ENCODE assay signal across 11 cellular contexts in the genomic region with DNA sequence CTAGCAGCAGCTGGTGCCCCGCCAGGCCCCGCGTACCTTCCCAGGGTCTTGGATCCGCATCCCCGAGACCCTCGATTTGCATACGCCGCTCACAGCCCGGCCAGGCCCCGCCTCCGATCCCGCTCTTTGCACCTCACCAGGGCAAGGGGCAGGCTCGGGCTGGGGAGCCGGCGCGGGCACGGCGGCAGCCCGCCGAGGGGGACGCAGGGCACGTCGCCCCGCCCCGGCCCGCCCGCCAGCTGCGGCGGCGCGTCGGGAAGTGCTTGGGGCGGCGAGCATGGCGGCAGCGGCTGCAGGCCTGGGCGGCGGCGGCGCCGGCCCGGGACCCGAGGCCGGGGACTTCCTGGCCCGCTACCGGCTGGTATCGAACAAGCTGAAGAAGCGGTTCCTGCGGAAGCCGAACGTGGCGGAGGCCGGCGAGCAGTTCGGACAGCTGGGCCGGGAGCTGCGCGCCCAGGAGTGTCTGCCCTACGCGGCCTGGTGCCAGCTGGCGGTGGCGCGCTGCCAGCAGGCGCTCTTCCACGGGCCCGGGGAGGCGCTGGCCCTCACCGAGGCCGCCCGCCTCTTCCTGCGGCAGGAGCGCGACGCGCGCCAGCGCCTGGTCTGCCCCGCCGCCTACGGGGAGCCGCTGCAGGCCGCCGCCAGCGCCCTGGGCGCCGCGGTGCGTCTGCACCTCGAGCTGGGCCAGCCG. TPM values are rescaled to one million over a fixed set of nuclear protein-coding genes. Genes with fewer than 3 reads are reported as not detected.
DNase-seq lines count a peak whose midpoint lies in the region; ATAC-seq lines count a peak whose summit lies in the region.
"Not testable (repeated sequence)": the region's sequence is repeated elsewhere in the genome, so short reads cannot be mapped to it uniquely, and the experiment has no call there.
"Had no signal": no experiment of that assay in that cellular context is flagged by ENCODE, and none has a peak within 500 bp of the region (broad histone marks: within the 10 kb centered on the region; RNA-seq: fewer than 3 reads in every experiment).

A gene (plus strand): TSS at position 258 of the 691 bp plus-strand sequence. CDS start 20 bp downstream, at position 278.

- DNase-seq in activated CD8-positive, alpha-beta T cell treated with anti-CD3 and anti-CD28 coated beads, Interleukin-2, amount 10 ng/mL, durations not matched to agents 7 days and 5 days; left colon; stimulated activated naive B cell treated with anti-CD40 and anti-IgM and Interleukin-4, amounts not matched to agents 10 μg/mL and 1 μg/mL and 100 μg/mL, for 72 hours: not testable (repeated sequence)

- H3K4me3 Mint-ChIP-seq in activated CD8-positive, alpha-beta T cell treated with anti-CD3 and anti-CD28 coated beads, Interleukin-2, amount 10 ng/mL, durations not matched to agents 7 days and 5 days; stimulated activated naive B cell treated with anti-CD40 and anti-IgM and Interleukin-4, amounts not matched to agents 10 μg/mL and 1 μg/mL and 100 μg/mL, for 72 hours: not testable (repeated sequence)

- H3K27ac Mint-ChIP-seq in activated CD8-positive, alpha-beta T cell treated with anti-CD3 and anti-CD28 coated beads, Interleukin-2, amount 10 ng/mL, durations not matched to agents 7 days and 5 days; stimulated activated naive B cell treated with anti-CD40 and anti-IgM and Interleukin-4, amounts not matched to agents 10 μg/mL and 1 μg/mL and 100 μg/mL, for 72 hours: not testable (repeated sequence)

- not testable (repeated sequence) for H3K4me1 Mint-ChIP-seq in activated CD8-positive, alpha-beta T cell treated with anti-CD3 and anti-CD28 coated beads, Interleukin-2, amount 10 ng/mL, durations not matched to agents 7 days and 5 days (ENCODE audit: low read depth); stimulated activated naive B cell treated with anti-CD40 and anti-IgM and Interleukin-4, amounts not matched to agents 10 μg/mL and 1 μg/mL and 100 μg/mL, for 72 hours

- not testable (repeated sequence) for H3K36me3 Mint-ChIP-seq in activated CD8-positive, alpha-beta T cell treated with anti-CD3 and anti-CD28 coated beads, Interleukin-2, amount 10 ng/mL, durations not matched to agents 7 days and 5 days (ENCODE audit: low read depth); stimulated activated naive B cell treated with anti-CD40 and anti-IgM and Interleukin-4, amounts not matched to agents 10 μg/mL and 1 μg/mL and 100 μg/mL, for 72 hours

- H3K27me3 Mint-ChIP-seq in activated CD8-positive, alpha-beta T cell treated with anti-CD3 and anti-CD28 coated beads, Interleukin-2, amount 10 ng/mL, durations not matched to agents 7 days and 5 days (ENCODE audit: low read depth); stimulated activated naive B cell treated with anti-CD40 and anti-IgM and Interleukin-4, amounts not matched to agents 10 μg/mL and 1 μg/mL and 100 μg/mL, for 72 hours: not testable (repeated sequence)

- peak; percentile 64 for ATAC-seq in GM18508 (IDR thresholded peaks at IDR 0.05; ENCODE audit: insufficient read depth, unreplicated experiment)
- ATAC-seq in GM19397 (IDR thresholded peaks at IDR 0.05; ENCODE audit: unreplicated experiment) = peak; percentile 85
- peak; percentile 78 for ATAC-seq in GM21786 (IDR thresholded peaks at IDR 0.05; ENCODE audit: unreplicated experiment)
- peak; percentile 72 for ATAC-seq in HG02981 (IDR thresholded peaks at IDR 0.05; ENCODE audit: unreplicated experiment)
- ATAC-seq in HG03442 (IDR thresholded peaks at IDR 0.05; ENCODE audit: unreplicated experiment) = peak; percentile 73
- peak; percentile 75 for ATAC-seq in activated CD8-positive, alpha-beta T cell treated with anti-CD3 and anti-CD28 coated beads, Interleukin-2, amount 10 ng/mL, durations not matched to agents 7 days and 5 days
- peak; percentile 89 for ATAC-seq in left colon
- ATAC-seq in stimulated activated naive B cell treated with anti-CD40 and anti-IgM and Interleukin-4, amounts not matched to agents 10 μg/mL and 1 μg/mL and 100 μg/mL, for 72 hours (replicated peaks) = peak; percentile 87 to 90

- POLR2A ChIA-PET in activated CD8-positive, alpha-beta T cell treated with anti-CD3 and anti-CD28 coated beads, Interleukin-2, amount 10 ng/mL, durations not matched to agents 7 days and 5 days (lab: Charles Lee) = not testable (repeated sequence)

- intact Hi-C loops in left colon (cut with DNase I, micrococcal nuclease) = not testable (repeated sequence)

- CTCF ChIA-PET in activated CD8-positive, alpha-beta T cell treated with anti-CD3 and anti-CD28 coated beads, Interleukin-2, amount 10 ng/mL, durations not matched to agents 7 days and 5 days (lab: Charles Lee) = not testable (repeated sequence)

- not testable (repeated sequence) for H3K9me3 Mint-ChIP-seq in activated CD8-positive, alpha-beta T cell treated with anti-CD3 and anti-CD28 coated beads, Interleukin-2, amount 10 ng/mL, durations not matched to agents 7 days and 5 days (ENCODE audit: insufficient read depth); stimulated activated naive B cell treated with anti-CD40 and anti-IgM and Interleukin-4, amounts not matched to agents 10 μg/mL and 1 μg/mL and 100 μg/mL, for 72 hours

RNA-seq across cellular contexts. Expression of the gene that starts here (rescaled TPM):
- total RNA-seq in activated CD8-positive, alpha-beta T cell treated with anti-CD3 and anti-CD28 coated beads, Interleukin-2, amount 10 ng/mL, durations not matched to agents 7 days and 5 days = not detected
- not detected for total RNA-seq in left colon
- total RNA-seq: epithelial cell of proximal tubule, mononuclear cell, spleen had no signal

Comparison
In these comparisons a context has a peak if more than half of its experiments do, and no peak if none do; other contexts are left out.
1. Peak in ATAC-seq in activated CD8-positive, alpha-beta T cell treated with anti-CD3 and anti-CD28 coated beads, Interleukin-2, amount 10 ng/mL, durations not matched to agents 7 days and 5 days; RNA of the gene not detected or under 1 TPM.
2. Peak in ATAC-seq in left colon; RNA of the gene not detected or under 1 TPM.